ENCODE assay signal across 29 cellular contexts in genomic region chr10:78165172-78165571, GRCh38.
"Had no signal": no experiment of that assay in that cellular context is flagged by ENCODE, and none has a peak within 500 bp of the region (broad histone marks: within the 10 kb centered on the region; RNA-seq: fewer than 3 reads in every experiment).

No MANE protein-coding gene starts in this region.

- H3K9me3 ChIP-seq: adrenal gland, body of pancreas, gastrocnemius medialis had no signal

- H3K4me3 ChIP-seq: adrenal gland, body of pancreas, breast epithelium, cardiac muscle cell, coronary artery, dorsolateral prefrontal cortex, esophagus muscularis mucosa, gastrocnemius medialis had no signal

- DNase-seq: activated CD4-positive, alpha-beta memory T cell treated with anti-CD3 and anti-CD28 coated beads for 36 hours; activated CD4-positive, alpha-beta T cell treated with anti-CD3 and anti-CD28 coated beads for 36 hours; activated CD4-positive, alpha-beta T cell treated with anti-CD3 and anti-CD28 coated beads, Interleukin-2, amount 10 ng/mL, durations not matched to agents 24 days and 14 days; activated CD4-positive, CD25-positive, alpha-beta regulatory T cell; activated CD4-positive, CD25-positive, alpha-beta regulatory T cell treated with anti-CD3 and anti-CD28 coated beads, Interleukin-2, amount 50 U/mL, for 72 hours; activated CD8-positive, alpha-beta memory T cell treated with anti-CD3 and anti-CD28 coated beads, Interleukin-2, amount 10 ng/mL, durations not matched to agents 7 days and 5 days; activated CD8-positive, alpha-beta memory T cell treated with anti-CD3 and anti-CD28 coated beads, Interleukin-2, amount 50 U/mL, for 4 hours; activated CD8-positive, alpha-beta T cell treated with anti-CD3 and anti-CD28 coated beads, Interleukin-2, amount 10 ng/mL, durations not matched to agents 7 days and 5 days; activated effector memory CD4-positive, alpha-beta T cell treated with anti-CD3 and anti-CD28 coated beads, Interleukin-2, amount 50 U/mL, for 16 hours; activated naive CD4-positive, alpha-beta T cell treated with anti-CD3 and anti-CD28 coated beads for 36 hours; activated naive CD8-positive, alpha-beta T cell treated with anti-CD3 and anti-CD28 coated beads for 36 hours; activated naive CD8-positive, alpha-beta T cell treated with anti-CD3 and anti-CD28 coated beads, Interleukin-2, amount 50 U/mL, for 24 hours; activated T-cell treated with anti-CD3 and anti-CD28 coated beads, Interleukin-2, amount 50 U/mL, for 1 hour; activated T-cell treated with anti-CD3 and anti-CD28 coated beads, Interleukin-2, amount 50 U/mL, for 48 hours; adrenal gland; aorta; body of pancreas; central memory CD4-positive, alpha-beta T cell; effector CD4-positive, alpha-beta T cell; effector memory CD8-positive, alpha-beta T cell; erythroblast; foreskin keratinocyte; gastrocnemius medialis; T-helper 2 cell had no signal

- ATAC-seq: activated CD4-positive, alpha-beta T cell treated with anti-CD3 and anti-CD28 coated beads for 36 hours; activated CD8-positive, alpha-beta memory T cell treated with anti-CD3 and anti-CD28 coated beads, Interleukin-2, amount 10 ng/mL, durations not matched to agents 7 days and 5 days; activated CD8-positive, alpha-beta T cell treated with anti-CD3 and anti-CD28 coated beads, Interleukin-2, amount 10 ng/mL, durations not matched to agents 7 days and 5 days; activated naive CD8-positive, alpha-beta T cell treated with anti-CD3 and anti-CD28 coated beads, Interleukin-2, amount 50 U/mL, for 24 hours; body of pancreas; effector memory CD8-positive, alpha-beta T cell; foreskin keratinocyte; gastrocnemius medialis had no signal

- H3K27ac ChIP-seq: adrenal gland, body of pancreas, breast epithelium, cardiac muscle cell, coronary artery, esophagus muscularis mucosa, foreskin keratinocyte, gastrocnemius medialis had no signal

- H3K36me3 ChIP-seq: adrenal gland, breast epithelium, cardiac muscle cell, esophagus muscularis mucosa, gastrocnemius medialis had no signal

- H3K27me3 ChIP-seq: body of pancreas, breast epithelium, esophagus muscularis mucosa, gastrocnemius medialis had no signal

- H3K4me1 ChIP-seq: adrenal gland, body of pancreas, breast epithelium, esophagus muscularis mucosa, foreskin keratinocyte, gastrocnemius medialis had no signal
